ENCODE assay signal across 1 cellular context in the genomic region with DNA sequence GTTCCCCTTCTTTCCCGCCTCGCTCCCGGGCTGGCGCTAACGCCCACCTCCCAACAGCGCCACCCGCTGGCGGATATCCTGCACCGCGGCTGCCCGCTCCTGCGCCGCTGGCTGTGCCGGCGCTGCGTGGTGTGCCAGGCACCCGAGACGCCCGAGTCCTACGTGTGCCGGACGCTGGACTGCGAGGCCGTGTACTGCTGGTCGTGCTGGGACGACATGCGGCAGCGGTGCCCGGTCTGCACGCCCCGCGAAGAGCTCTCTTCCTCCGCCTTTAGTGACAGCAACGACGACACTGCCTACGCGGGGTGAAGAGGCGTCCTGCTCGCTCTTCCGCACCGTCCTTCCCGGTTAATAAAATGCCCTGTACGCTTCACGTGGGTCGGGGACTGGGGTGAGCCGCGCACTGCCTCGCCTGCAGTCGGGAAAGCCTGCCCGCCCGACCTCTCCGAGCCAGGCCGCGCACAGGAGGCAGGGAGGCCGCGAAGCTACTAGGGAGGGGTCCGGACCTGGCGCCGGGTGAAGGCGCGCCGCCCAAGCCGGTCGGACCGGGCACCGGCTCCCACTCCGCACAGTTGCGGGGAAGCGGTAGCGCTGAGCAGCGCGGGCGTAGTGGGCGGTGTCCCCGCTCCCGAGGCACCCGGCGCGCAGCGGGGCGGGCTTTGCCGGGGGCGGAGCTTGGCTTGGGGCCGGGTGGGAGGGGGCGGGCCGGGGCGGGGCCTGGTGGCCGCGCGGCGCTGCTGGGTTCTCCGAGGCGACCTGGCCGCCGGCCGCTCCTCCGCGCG.
TF ChIP-seq lines count a peak whose summit lies in the region.

A gene with protein sequence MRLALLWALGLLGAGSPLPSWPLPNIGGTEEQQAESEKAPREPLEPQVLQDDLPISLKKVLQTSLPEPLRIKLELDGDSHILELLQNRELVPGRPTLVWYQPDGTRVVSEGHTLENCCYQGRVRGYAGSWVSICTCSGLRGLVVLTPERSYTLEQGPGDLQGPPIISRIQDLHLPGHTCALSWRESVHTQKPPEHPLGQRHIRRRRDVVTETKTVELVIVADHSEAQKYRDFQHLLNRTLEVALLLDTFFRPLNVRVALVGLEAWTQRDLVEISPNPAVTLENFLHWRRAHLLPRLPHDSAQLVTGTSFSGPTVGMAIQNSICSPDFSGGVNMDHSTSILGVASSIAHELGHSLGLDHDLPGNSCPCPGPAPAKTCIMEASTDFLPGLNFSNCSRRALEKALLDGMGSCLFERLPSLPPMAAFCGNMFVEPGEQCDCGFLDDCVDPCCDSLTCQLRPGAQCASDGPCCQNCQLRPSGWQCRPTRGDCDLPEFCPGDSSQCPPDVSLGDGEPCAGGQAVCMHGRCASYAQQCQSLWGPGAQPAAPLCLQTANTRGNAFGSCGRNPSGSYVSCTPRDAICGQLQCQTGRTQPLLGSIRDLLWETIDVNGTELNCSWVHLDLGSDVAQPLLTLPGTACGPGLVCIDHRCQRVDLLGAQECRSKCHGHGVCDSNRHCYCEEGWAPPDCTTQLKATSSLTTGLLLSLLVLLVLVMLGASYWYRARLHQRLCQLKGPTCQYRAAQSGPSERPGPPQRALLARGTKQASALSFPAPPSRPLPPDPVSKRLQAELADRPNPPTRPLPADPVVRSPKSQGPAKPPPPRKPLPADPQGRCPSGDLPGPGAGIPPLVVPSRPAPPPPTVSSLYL (plus strand): TSS at position 757 of the 782 bp plus-strand sequence. CDS start 71 bp downstream, outside the sequence.

TF ChIP-seq in HepG2, 621 proteins besides CTCF, POLR2A, EP300 and RAD21 (continued from another document and continues in another):
- TF ChIP-seq, protein P1, sequence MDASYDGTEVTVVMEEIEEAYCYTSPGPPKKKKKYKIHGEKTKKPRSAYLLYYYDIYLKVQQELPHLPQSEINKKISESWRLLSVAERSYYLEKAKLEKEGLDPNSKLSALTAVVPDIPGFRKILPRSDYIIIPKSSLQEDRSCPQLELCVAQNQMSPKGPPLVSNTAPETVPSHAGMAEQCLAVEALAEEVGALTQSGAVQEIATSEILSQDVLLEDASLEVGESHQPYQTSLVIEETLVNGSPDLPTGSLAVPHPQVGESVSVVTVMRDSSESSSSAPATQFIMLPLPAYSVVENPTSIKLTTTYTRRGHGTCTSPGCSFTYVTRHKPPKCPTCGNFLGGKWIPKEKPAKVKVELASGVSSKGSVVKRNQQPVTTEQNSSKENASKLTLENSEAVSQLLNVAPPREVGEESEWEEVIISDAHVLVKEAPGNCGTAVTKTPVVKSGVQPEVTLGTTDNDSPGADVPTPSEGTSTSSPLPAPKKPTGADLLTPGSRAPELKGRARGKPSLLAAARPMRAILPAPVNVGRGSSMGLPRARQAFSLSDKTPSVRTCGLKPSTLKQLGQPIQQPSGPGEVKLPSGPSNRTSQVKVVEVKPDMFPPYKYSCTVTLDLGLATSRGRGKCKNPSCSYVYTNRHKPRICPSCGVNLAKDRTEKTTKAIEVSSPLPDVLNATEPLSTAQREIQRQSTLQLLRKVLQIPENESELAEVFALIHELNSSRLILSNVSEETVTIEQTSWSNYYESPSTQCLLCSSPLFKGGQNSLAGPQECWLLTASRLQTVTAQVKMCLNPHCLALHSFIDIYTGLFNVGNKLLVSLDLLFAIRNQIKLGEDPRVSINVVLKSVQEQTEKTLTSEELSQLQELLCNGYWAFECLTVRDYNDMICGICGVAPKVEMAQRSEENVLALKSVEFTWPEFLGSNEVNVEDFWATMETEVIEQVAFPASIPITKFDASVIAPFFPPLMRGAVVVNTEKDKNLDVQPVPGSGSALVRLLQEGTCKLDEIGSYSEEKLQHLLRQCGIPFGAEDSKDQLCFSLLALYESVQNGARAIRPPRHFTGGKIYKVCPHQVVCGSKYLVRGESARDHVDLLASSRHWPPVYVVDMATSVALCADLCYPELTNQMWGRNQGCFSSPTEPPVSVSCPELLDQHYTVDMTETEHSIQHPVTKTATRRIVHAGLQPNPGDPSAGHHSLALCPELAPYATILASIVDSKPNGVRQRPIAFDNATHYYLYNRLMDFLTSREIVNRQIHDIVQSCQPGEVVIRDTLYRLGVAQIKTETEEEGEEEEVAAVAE (CRISPR knock-in tag; IDR thresholded peaks at IDR 0.05; ENCODE audit: borderline replicate concordance): no peak
- TF ChIP-seq ARNT2 (CRISPR knock-in tag; IDR thresholded peaks at IDR 0.05; ENCODE audit: low read depth) (peak; percentile 90), YEATS4 (CRISPR knock-in tag; IDR thresholded peaks at IDR 0.05; ENCODE audit: borderline replicate concordance) (peak; percentile 83), ZNF792 (CRISPR knock-in tag; IDR thresholded peaks at IDR 0.05) (peak; percentile 44; the same call in 1 of the 2 replicates), ZNF432 (CRISPR knock-in tag; IDR thresholded peaks at IDR 0.05; ENCODE audit: borderline replicate concordance) (no peak), ZFP1 (CRISPR knock-in tag; IDR thresholded peaks at IDR 0.05) (no peak), ZSCAN30 (CRISPR knock-in tag; IDR thresholded peaks at IDR 0.05) (no peak), JDP2 (CRISPR knock-in tag; IDR thresholded peaks at IDR 0.05; ENCODE audit: borderline replicate concordance) (0 out of 2 replicates have a peak, but pooled peaks have one; percentile 39), ZNF160 (CRISPR knock-in tag; IDR thresholded peaks at IDR 0.05) (no peak; the same call in 1 of the 2 replicates), ZNF292 (CRISPR knock-in tag; IDR thresholded peaks at IDR 0.05; ENCODE audit: borderline replicate concordance, low read depth) (0 out of 2 replicates have a peak, but pooled peaks have one; percentile 6), SYNCRIP (IDR thresholded peaks at IDR 0.05; ENCODE audit: insufficient read depth, low read depth, low read length) (no peak), SAP130 (CRISPR knock-in tag; IDR thresholded peaks at IDR 0.05; ENCODE audit: low read depth) (peak; percentile 79), MEIS2 (CRISPR knock-in tag; IDR thresholded peaks at IDR 0.05) (peak; percentile 45; the same call in 1 of the 2 replicates), ZNF343 (CRISPR knock-in tag; IDR thresholded peaks at IDR 0.05) (peak; percentile 83; the same call in 1 of the 2 replicates), BCL6 (CRISPR knock-in tag; IDR thresholded peaks at IDR 0.05) (no peak), TRIM24 (CRISPR knock-in tag; IDR thresholded peaks at IDR 0.05) (no peak), SETDB1 (CRISPR knock-in tag; IDR thresholded peaks at IDR 0.05; ENCODE audit: borderline replicate concordance) (no peak), STAG1 (CRISPR knock-in tag; IDR thresholded peaks at IDR 0.05) (peak; percentile 63), JUND (CRISPR knock-in tag; IDR thresholded peaks at IDR 0.05) (peak; percentile 61; the same call in 1 of the 2 replicates), CBX5 (CRISPR knock-in tag; IDR thresholded peaks at IDR 0.05; ENCODE audit: borderline replicate concordance) (no peak), ARNT (IDR thresholded peaks at IDR 0.05) (no peak)
- TF ChIP-seq, protein P2, sequence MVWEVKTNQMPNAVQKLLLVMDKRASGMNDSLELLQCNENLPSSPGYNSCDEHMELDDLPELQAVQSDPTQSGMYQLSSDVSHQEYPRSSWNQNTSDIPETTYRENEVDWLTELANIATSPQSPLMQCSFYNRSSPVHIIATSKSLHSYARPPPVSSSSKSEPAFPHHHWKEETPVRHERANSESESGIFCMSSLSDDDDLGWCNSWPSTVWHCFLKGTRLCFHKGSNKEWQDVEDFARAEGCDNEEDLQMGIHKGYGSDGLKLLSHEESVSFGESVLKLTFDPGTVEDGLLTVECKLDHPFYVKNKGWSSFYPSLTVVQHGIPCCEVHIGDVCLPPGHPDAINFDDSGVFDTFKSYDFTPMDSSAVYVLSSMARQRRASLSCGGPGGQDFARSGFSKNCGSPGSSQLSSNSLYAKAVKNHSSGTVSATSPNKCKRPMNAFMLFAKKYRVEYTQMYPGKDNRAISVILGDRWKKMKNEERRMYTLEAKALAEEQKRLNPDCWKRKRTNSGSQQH (CRISPR knock-in tag; IDR thresholded peaks at IDR 0.05; ENCODE audit: low read depth): peak; percentile 76
- TF ChIP-seq, protein P3, sequence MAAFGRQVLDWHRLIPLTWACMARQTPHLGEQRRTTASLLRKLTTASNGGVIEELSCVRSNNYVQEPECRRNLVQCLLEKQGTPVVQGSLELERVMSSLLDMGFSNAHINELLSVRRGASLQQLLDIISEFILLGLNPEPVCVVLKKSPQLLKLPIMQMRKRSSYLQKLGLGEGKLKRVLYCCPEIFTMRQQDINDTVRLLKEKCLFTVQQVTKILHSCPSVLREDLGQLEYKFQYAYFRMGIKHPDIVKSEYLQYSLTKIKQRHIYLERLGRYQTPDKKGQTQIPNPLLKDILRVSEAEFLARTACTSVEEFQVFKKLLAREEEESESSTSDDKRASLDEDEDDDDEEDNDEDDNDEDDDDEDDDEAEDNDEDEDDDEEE (CRISPR knock-in tag; IDR thresholded peaks at IDR 0.05): peak; percentile 98
- TF ChIP-seq, protein P4, sequence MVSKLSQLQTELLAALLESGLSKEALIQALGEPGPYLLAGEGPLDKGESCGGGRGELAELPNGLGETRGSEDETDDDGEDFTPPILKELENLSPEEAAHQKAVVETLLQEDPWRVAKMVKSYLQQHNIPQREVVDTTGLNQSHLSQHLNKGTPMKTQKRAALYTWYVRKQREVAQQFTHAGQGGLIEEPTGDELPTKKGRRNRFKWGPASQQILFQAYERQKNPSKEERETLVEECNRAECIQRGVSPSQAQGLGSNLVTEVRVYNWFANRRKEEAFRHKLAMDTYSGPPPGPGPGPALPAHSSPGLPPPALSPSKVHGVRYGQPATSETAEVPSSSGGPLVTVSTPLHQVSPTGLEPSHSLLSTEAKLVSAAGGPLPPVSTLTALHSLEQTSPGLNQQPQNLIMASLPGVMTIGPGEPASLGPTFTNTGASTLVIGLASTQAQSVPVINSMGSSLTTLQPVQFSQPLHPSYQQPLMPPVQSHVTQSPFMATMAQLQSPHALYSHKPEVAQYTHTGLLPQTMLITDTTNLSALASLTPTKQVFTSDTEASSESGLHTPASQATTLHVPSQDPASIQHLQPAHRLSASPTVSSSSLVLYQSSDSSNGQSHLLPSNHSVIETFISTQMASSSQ (IDR thresholded peaks at IDR 0.05; ENCODE audit: low read depth): no peak
- TF ChIP-seq, protein P4 (CRISPR knock-in tag; IDR thresholded peaks at IDR 0.05; ENCODE audit: borderline replicate concordance): peak; percentile 38; the same call in 1 of the 2 replicates
- TF ChIP-seq, protein P5, sequence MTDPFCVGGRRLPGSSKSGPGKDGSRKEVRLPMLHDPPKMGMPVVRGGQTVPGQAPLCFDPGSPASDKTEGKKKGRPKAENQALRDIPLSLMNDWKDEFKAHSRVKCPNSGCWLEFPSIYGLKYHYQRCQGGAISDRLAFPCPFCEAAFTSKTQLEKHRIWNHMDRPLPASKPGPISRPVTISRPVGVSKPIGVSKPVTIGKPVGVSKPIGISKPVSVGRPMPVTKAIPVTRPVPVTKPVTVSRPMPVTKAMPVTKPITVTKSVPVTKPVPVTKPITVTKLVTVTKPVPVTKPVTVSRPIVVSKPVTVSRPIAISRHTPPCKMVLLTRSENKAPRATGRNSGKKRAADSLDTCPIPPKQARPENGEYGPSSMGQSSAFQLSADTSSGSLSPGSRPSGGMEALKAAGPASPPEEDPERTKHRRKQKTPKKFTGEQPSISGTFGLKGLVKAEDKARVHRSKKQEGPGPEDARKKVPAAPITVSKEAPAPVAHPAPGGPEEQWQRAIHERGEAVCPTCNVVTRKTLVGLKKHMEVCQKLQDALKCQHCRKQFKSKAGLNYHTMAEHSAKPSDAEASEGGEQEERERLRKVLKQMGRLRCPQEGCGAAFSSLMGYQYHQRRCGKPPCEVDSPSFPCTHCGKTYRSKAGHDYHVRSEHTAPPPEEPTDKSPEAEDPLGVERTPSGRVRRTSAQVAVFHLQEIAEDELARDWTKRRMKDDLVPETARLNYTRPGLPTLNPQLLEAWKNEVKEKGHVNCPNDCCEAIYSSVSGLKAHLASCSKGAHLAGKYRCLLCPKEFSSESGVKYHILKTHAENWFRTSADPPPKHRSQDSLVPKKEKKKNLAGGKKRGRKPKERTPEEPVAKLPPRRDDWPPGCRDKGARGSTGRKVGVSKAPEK (CRISPR knock-in tag; IDR thresholded peaks at IDR 0.05; ENCODE audit: borderline replicate concordance): no peak
- TF ChIP-seq, protein P6, sequence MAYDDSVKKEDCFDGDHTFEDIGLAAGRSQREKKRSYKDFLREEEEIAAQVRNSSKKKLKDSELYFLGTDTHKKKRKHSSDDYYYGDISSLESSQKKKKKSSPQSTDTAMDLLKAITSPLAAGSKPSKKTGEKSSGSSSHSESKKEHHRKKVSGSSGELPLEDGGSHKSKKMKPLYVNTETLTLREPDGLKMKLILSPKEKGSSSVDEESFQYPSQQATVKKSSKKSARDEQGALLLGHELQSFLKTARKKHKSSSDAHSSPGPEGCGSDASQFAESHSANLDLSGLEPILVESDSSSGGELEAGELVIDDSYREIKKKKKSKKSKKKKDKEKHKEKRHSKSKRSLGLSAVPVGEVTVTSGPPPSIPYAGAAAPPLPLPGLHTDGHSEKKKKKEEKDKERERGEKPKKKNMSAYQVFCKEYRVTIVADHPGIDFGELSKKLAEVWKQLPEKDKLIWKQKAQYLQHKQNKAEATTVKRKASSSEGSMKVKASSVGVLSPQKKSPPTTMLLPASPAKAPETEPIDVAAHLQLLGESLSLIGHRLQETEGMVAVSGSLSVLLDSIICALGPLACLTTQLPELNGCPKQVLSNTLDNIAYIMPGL (CRISPR knock-in tag; IDR thresholded peaks at IDR 0.05; ENCODE audit: borderline replicate concordance in 1 of 2, low read depth in 1 of 2): peak; percentile 93 to 94
- TF ChIP-seq, protein P7, sequence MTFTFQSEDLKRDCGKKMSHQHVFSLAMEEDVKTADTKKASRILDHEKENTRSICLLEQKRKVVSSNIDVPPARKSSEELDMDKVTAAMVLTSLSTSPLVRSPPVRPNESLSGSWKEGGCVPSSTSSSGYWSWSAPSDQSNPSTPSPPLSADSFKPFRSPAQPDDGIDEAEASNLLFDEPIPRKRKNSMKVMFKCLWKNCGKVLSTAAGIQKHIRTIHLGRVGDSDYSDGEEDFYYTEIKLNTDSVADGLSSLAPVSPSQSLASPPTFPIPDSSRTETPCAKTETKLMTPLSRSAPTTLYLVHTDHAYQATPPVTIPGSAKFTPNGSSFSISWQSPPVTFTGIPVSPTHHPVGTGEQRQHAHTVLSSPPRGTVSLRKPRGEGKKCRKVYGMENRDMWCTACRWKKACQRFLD (CRISPR knock-in tag; IDR thresholded peaks at IDR 0.05; ENCODE audit: borderline replicate concordance): 0 out of 2 replicates have a peak, but pooled peaks have one; percentile 50
